Comparison of ENCODE assay signal across 23 cellular contexts in the genomic region with DNA sequence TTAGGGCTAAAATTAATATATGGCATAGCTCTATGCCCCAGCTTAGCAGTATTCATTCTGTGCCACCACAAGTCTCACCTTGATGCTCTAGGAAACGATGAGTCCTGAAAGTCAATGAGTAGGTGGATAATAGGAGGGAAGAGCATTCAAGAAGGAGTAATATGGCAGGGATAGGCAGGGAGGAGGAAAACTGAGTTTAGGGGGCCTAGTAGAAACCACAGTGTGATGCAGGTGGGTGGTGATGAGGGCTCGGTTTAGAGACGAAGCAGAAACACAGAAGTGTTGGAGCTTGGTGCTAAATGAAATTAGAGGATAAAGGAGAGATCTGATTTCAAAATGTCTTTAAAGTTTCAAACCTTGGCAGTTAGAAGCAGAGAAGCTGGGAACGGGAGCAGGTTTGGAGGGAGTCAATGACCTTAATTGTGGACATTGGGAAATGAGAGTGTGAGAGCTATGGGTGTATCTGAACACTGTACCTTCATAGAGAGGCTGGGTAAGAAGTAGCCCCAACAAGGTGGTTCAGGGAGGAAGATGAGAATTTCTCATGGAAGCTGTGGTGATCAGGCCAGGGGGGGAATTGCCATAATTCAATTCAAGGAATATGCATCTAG.
DNase-seq lines count a peak whose midpoint lies in the region; ATAC-seq and TF ChIP-seq lines count a peak whose summit lies in the region.
"Had no signal": no experiment of that assay in that cellular context is flagged by ENCODE, and none has a peak within 500 bp of the region (broad histone marks: within the 10 kb centered on the region; RNA-seq: fewer than 3 reads in every experiment).

No MANE protein-coding gene starts in this region.

- DNase-seq in right lobe of liver = no peak
- no peak for DNase-seq in activated naive CD8-positive, alpha-beta T cell treated with anti-CD3 and anti-CD28 coated beads for 36 hours
- DNase-seq in NCI-H1417 treated with DMSO at 0.1 percent for 48 hours (lab: John Stamatoyannopoulos, UW) = no peak
- DNase-seq in activated T-cell treated with anti-CD3 and anti-CD28 coated beads, Interleukin-2, amount 50 U/mL, for 72 hours = no peak
- DNase-seq: 8988T; ACHN; BE2C; C1 segment of cervical spinal cord; CD4-positive, alpha-beta memory T cell; CD4-positive, CD25-positive, alpha-beta regulatory T cell; CD8-positive, alpha-beta memory T cell; COR-L47; DMS 273 treated with DMSO at 0.1 percent for 48 hours; DMS153; DMS53; DMS79; DND-41; EL; GDM1 had no signal

- H4K20me1 ChIP-seq in BLaER1 = no peaks in the 10 kb centered on the region
- H4K20me1 ChIP-seq in BLaER1 treated with 17β-estradiol and CSF1 and Interleukin-3, amounts not matched to agents 10 nM and 100 nM = no peaks in the 10 kb centered on the region

- no peak overlapping the region for H3K4me3 Mint-ChIP-seq in activated naive CD8-positive, alpha-beta T cell treated with anti-CD3 and anti-CD28 coated beads for 36 hours
- no peak overlapping the region for H3K4me3 Mint-ChIP-seq in activated T-cell treated with anti-CD3 and anti-CD28 coated beads, Interleukin-2, amount 50 U/mL, for 72 hours
- H3K4me3 Mint-ChIP-seq: CD14-positive monocyte; CD4-positive, alpha-beta memory T cell; CD4-positive, CD25-positive, alpha-beta regulatory T cell; CD8-positive, alpha-beta memory T cell had no signal

- H3K4me1 ChIP-seq in BLaER1 = peaks cover 98% of the 10 kb centered on the region
- peaks cover 61 to 99% (median 91%) of the 10 kb centered on the region in 10 experiments for H3K4me1 ChIP-seq in BLaER1 treated with 17β-estradiol and CSF1 and Interleukin-3, amounts not matched to agents 10 nM and 100 nM
- H3K4me1 ChIP-seq in right lobe of liver = peaks cover 0 to 9% (median 3%) of the 10 kb centered on the region in 4 donors
- H3K4me1 ChIP-seq: BE2C had no signal

- H3K9me3 ChIP-seq in BLaER1 (no peaks in the 10 kb centered on the region), right lobe of liver (no peaks in the 10 kb centered on the region)
- peaks cover 0 to 1% (median 0%) of the 10 kb centered on the region in 11 experiments; a peak in 2 of 22 replicates for H3K9me3 ChIP-seq in BLaER1 treated with 17β-estradiol and CSF1 and Interleukin-3, amounts not matched to agents 10 nM and 100 nM (replicated peaks in 1 of 11)
- H3K9me3 ChIP-seq: BE2C had no signal

- TF ChIP-seq POLR2A in right lobe of liver (IDR thresholded peaks at IDR 0.05) = no peak

- H3K9ac ChIP-seq in BLaER1 = peak overlapping the region; percentile 64; the same call in 1 of the 2 replicates
- peak overlapping the region in 6 of 11 experiments; percentile 41 to 74 (median 70); a peak in 10 of 22 replicates for H3K9ac ChIP-seq in BLaER1 treated with 17β-estradiol and CSF1 and Interleukin-3, amounts not matched to agents 10 nM and 100 nM

- H3K36me3 Mint-ChIP-seq in activated naive CD8-positive, alpha-beta T cell treated with anti-CD3 and anti-CD28 coated beads for 36 hours = no peaks in the 10 kb centered on the region
- H3K36me3 Mint-ChIP-seq in activated T-cell treated with anti-CD3 and anti-CD28 coated beads, Interleukin-2, amount 50 U/mL, for 72 hours (ENCODE audit: insufficient read depth in 2 of 2) = no peaks in the 10 kb centered on the region
- H3K36me3 Mint-ChIP-seq: CD14-positive monocyte; CD4-positive, alpha-beta memory T cell; CD4-positive, CD25-positive, alpha-beta regulatory T cell; CD8-positive, alpha-beta memory T cell had no signal

- H3K27me3 Mint-ChIP-seq in activated naive CD8-positive, alpha-beta T cell treated with anti-CD3 and anti-CD28 coated beads for 36 hours = peaks cover 20% of the 10 kb centered on the region
- peaks cover 25% of the 10 kb centered on the region for H3K27me3 Mint-ChIP-seq in activated T-cell treated with anti-CD3 and anti-CD28 coated beads, Interleukin-2, amount 50 U/mL, for 72 hours (ENCODE audit: low read depth)

- H3K27ac Mint-ChIP-seq in activated naive CD8-positive, alpha-beta T cell treated with anti-CD3 and anti-CD28 coated beads for 36 hours = no peak overlapping the region
- no peak overlapping the region for H3K27ac Mint-ChIP-seq in activated T-cell treated with anti-CD3 and anti-CD28 coated beads, Interleukin-2, amount 50 U/mL, for 72 hours
- H3K27ac Mint-ChIP-seq: CD14-positive monocyte; CD4-positive, alpha-beta memory T cell; CD4-positive, CD25-positive, alpha-beta regulatory T cell; CD8-positive, alpha-beta memory T cell had no signal

- WGBS in right lobe of liver (ENCODE audit: insufficient coverage, low coverage, low lambda C conversion rate, missing lambda C conversion rate) = 40% methylated on average over 4 of the region's 4 CpGs

- H3K4me2 ChIP-seq in BLaER1 = peak overlapping the region; percentile 79
- H3K4me2 ChIP-seq in BLaER1 treated with 17β-estradiol and CSF1 and Interleukin-3, amounts not matched to agents 10 nM and 100 nM = peak overlapping the region; percentile 71 to 90 (median 81)

- intact Hi-C loops in right lobe of liver (cut with DNase I) = no loop called here

- peak; percentile 76 to 90 (median 82) for ATAC-seq in right lobe of liver
- ATAC-seq in activated T-cell treated with anti-CD3 and anti-CD28 coated beads, Interleukin-2, amount 50 U/mL, for 72 hours (replicated peaks in 1 of 2) = no peak
- ATAC-seq: GM12878 had no signal

- TF ChIP-seq CTCF in right lobe of liver (IDR thresholded peaks at IDR 0.05) = no peak

- H3K27ac ChIP-seq in BLaER1 = peak overlapping the region; percentile 87
- H3K27ac ChIP-seq in BLaER1 treated with 17β-estradiol and CSF1 and Interleukin-3, amounts not matched to agents 10 nM and 100 nM = peak overlapping the region in 7 of 11 experiments; percentile 17 to 84 (median 83); a peak in 14 of 22 replicates
- H3K27ac ChIP-seq in right lobe of liver = no peak overlapping the region

- H3K36me3 ChIP-seq in BLaER1 (no peaks in the 10 kb centered on the region), right lobe of liver (no peaks in the 10 kb centered on the region)
- H3K36me3 ChIP-seq in BLaER1 treated with 17β-estradiol and CSF1 and Interleukin-3, amounts not matched to agents 10 nM and 100 nM = no peaks in the 10 kb centered on the region
- H3K36me3 ChIP-seq: BE2C had no signal

- no peaks in the 10 kb centered on the region for H3K27me3 ChIP-seq in BLaER1
- H3K27me3 ChIP-seq in BLaER1 treated with 17β-estradiol and CSF1 and Interleukin-3, amounts not matched to agents 10 nM and 100 nM = peaks cover 0 to 13% (median 0%) of the 10 kb centered on the region in 11 experiments; a peak in 2 of 22 replicates
- no peaks in the 10 kb centered on the region for H3K27me3 ChIP-seq in right lobe of liver

- peak overlapping the region; percentile 59 for H3K4me3 ChIP-seq in BLaER1
- H3K4me3 ChIP-seq in BLaER1 treated with 17β-estradiol and CSF1 and Interleukin-3, amounts not matched to agents 10 nM and 100 nM = peak overlapping the region in 8 of 10 experiments; percentile 27 to 56 (median 43); a peak in 12 of 20 replicates
- no peak overlapping the region for H3K4me3 ChIP-seq in right lobe of liver
- H3K4me3 ChIP-seq: GM12878 had no signal

- no peaks in the 10 kb centered on the region for H3K9me3 Mint-ChIP-seq in activated naive CD8-positive, alpha-beta T cell treated with anti-CD3 and anti-CD28 coated beads for 36 hours
- no peaks in the 10 kb centered on the region for H3K9me3 Mint-ChIP-seq in activated T-cell treated with anti-CD3 and anti-CD28 coated beads, Interleukin-2, amount 50 U/mL, for 72 hours
- H3K9me3 Mint-ChIP-seq: CD4-positive, alpha-beta memory T cell; CD8-positive, alpha-beta memory T cell had no signal

- peaks cover 6% of the 10 kb centered on the region for H3K4me1 Mint-ChIP-seq in activated naive CD8-positive, alpha-beta T cell treated with anti-CD3 and anti-CD28 coated beads for 36 hours
- H3K4me1 Mint-ChIP-seq in activated T-cell treated with anti-CD3 and anti-CD28 coated beads, Interleukin-2, amount 50 U/mL, for 72 hours (ENCODE audit: low read depth) = peaks cover 8% of the 10 kb centered on the region
- H3K4me1 Mint-ChIP-seq: CD4-positive, alpha-beta memory T cell; CD4-positive, CD25-positive, alpha-beta regulatory T cell; CD8-positive, alpha-beta memory T cell had no signal

Comparison
In these comparisons a context has a peak if more than half of its experiments do, and no peak if none do; other contexts are left out.
1. H3K27ac ChIP-seq: peak in BLaER1 (single experiment) and BLaER1 treated with 17β-estradiol and CSF1 and Interleukin-3, amounts not matched to agents 10 nM and 100 nM (7 of 11); none in right lobe of liver (0 of 3).
2. H3K4me3 ChIP-seq: peak in BLaER1 (single experiment) and BLaER1 treated with 17β-estradiol and CSF1 and Interleukin-3, amounts not matched to agents 10 nM and 100 nM (8 of 10); none in right lobe of liver (0 of 3).
3. ATAC-seq: peak in right lobe of liver (4 of 4); none in activated T-cell treated with anti-CD3 and anti-CD28 coated beads, Interleukin-2, amount 50 U/mL, for 72 hours (0 of 2).